ENCODE assay signal across 26 cellular contexts in the genomic region with DNA sequence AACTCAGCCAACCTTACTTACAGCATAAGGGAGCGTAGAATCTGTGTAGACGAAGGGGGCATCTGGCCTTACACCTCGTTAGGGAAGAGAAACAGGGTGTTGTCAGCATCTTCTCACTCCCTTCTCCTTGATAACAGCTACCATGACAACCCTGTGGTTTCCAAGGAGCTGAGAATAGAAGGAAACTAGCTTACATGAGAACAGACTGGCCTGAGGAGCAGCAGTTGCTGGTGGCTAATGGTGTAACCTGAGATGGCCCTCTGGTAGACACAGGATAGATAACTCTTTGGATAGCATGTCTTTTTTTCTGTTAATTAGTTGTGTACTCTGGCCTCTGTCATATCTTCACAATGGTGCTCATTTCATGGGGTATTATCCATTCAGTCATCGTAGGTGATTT. TPM values are rescaled to one million over a fixed set of nuclear protein-coding genes. Genes with fewer than 3 reads are reported as not detected.
DNase-seq lines count a peak whose midpoint lies in the region; ATAC-seq and TF ChIP-seq lines count a peak whose summit lies in the region.
"Had no signal": no experiment of that assay in that cellular context is flagged by ENCODE, and none has a peak within 500 bp of the region (broad histone marks: within the 10 kb centered on the region; RNA-seq: fewer than 3 reads in every experiment).

No MANE protein-coding gene starts in this region.

- H3K4me3 Mint-ChIP-seq in HFFc6 = peak overlapping the region; percentile 34; the same call in 1 of the 2 replicates
- H3K4me3 Mint-ChIP-seq: central memory CD8-positive, alpha-beta T cell; T-helper 17 cell had no signal

- no peaks in the 10 kb centered on the region for H3K9me3 ChIP-seq in SJCRH30 (replicated peaks)
- H3K9me3 ChIP-seq: gastrocnemius medialis, neutrophil, spleen, suprapubic skin had no signal

- H3K4me3 ChIP-seq in SJCRH30 = no peak overlapping the region
- H3K4me3 ChIP-seq: gastrocnemius medialis, PC-9, spleen, suprapubic skin had no signal

- H3K36me3 ChIP-seq in SJCRH30 = no peaks in the 10 kb centered on the region
- H3K36me3 ChIP-seq: gastrocnemius medialis, neutrophil, spleen, suprapubic skin had no signal

- H3K4me1 Mint-ChIP-seq in HFFc6 (ENCODE audit: low read depth) = peaks cover 42% of the 10 kb centered on the region
- H3K4me1 Mint-ChIP-seq: CD4-positive, alpha-beta memory T cell; central memory CD8-positive, alpha-beta T cell; T-helper 17 cell had no signal

- H3K27me3 ChIP-seq in SJCRH30 = no peaks in the 10 kb centered on the region
- H3K27me3 ChIP-seq: gastrocnemius medialis, neutrophil, spleen, suprapubic skin had no signal

- peak; percentile 61 for DNase-seq in DMS 273 (lab: John Stamatoyannopoulos, UW; ENCODE audit: unreplicated experiment)
- peak; percentile 7 for DNase-seq in HFFc6
- peak; percentile 75 for DNase-seq in NCI-H748 (lab: John Stamatoyannopoulos, UW; ENCODE audit: unreplicated experiment)
- peak; percentile 44 for DNase-seq in iris pigment epithelial cell (ENCODE audit: low read depth)
- DNase-seq in SJCRH30 = no peak
- no peak for DNase-seq in left lobe of liver (ENCODE audit: low spot score)
- no peak for DNase-seq in UCSD-AML1 (lab: John Stamatoyannopoulos, UW; ENCODE audit: unreplicated experiment)
- DNase-seq in NCI-H2227 treated with DMSO at 0.1 percent for 48 hours (lab: John Stamatoyannopoulos, UW) = no peak
- DNase-seq: activated CD4-positive, alpha-beta T cell treated with anti-CD3 and anti-CD28 coated beads, Interleukin-2, amount 50 U/mL, for 48 hours; activated naive CD4-positive, alpha-beta T cell; CD4-positive, alpha-beta memory T cell; DND-41; gastrocnemius medialis; left colon; NCI-H1436; NCI-H510A treated with DMSO at 0.1 percent for 48 hours; PC-9; SIG-M5; spleen; stimulated activated CD8-positive, alpha-beta memory T cell treated with anti-CD3 and anti-CD28 coated beads, Interleukin-4, amount 100 ng/mL, for 48 hours; T-helper 17 cell had no signal

- peak overlapping the region; percentile 71 for H3K27ac Mint-ChIP-seq in HFFc6
- H3K27ac Mint-ChIP-seq: CD4-positive, alpha-beta memory T cell; T-helper 17 cell had no signal

- no peaks in the 10 kb centered on the region for H3K36me3 Mint-ChIP-seq in HFFc6 (ENCODE audit: low read depth)
- H3K36me3 Mint-ChIP-seq: CD4-positive, alpha-beta memory T cell had no signal

- no peaks in the 10 kb centered on the region for H3K9me3 Mint-ChIP-seq in HFFc6
- H3K9me3 Mint-ChIP-seq: CD4-positive, alpha-beta memory T cell; central memory CD8-positive, alpha-beta T cell had no signal

- H3K27ac ChIP-seq in SJCRH30 = no peak overlapping the region
- H3K27ac ChIP-seq: gastrocnemius medialis, neutrophil, PC-9, spleen, suprapubic skin, VCaP had no signal

- TF ChIP-seq CTCF in HFFc6 (IDR thresholded peaks at IDR 0.05) = no peak

- H3K27me3 Mint-ChIP-seq in HFFc6 (ENCODE audit: insufficient read depth) = no peaks in the 10 kb centered on the region; the same call in 1 of the 2 replicates
- H3K27me3 Mint-ChIP-seq: central memory CD8-positive, alpha-beta T cell had no signal

- no peaks in the 10 kb centered on the region for H3K4me1 ChIP-seq in SJCRH30
- H3K4me1 ChIP-seq: gastrocnemius medialis, spleen, suprapubic skin had no signal

- ATAC-seq in left lobe of liver = no peak
- ATAC-seq: esophagus mucosa, gastrocnemius medialis, left colon, T-helper 17 cell had no signal

RNA-seq across cellular contexts. Expression of a gene that starts 14.6 kb away (rescaled TPM):
- 1 to 10 TPM in 1 of 6 experiments, under 1 TPM in 5; 0.12 to 1.2 (median 0.50) TPM for total RNA-seq in HFFc6 (2021; fragmentation: NEBNext Ultra II Directional; extraction: Animal tissue kit (Norgen Biotek cat#: 25700))
- not detected in 2 replicates for total RNA-seq in SJCRH30 (2014; rRNA removed; shearing (Covaris generic))
- total RNA-seq in left lobe of liver = 0.81 TPM
- total RNA-seq: CD4-positive, alpha-beta memory T cell; PC-9; T-helper 17 cell had no signal

RNA-seq across cellular contexts. Expression of a gene that starts 40.8 kb away (rescaled TPM):
- total RNA-seq in HFFc6 (2021; fragmentation: NEBNext Ultra II Directional; extraction: Animal tissue kit (Norgen Biotek cat#: 25700)) = under 1 TPM; 0.14 to 0.40 (median 0.25) TPM
- total RNA-seq in SJCRH30 (2014; rRNA removed; shearing (Covaris generic)) = 0.69 and 0.99 TPM in 2 replicates
- total RNA-seq in left lobe of liver = not detected
- total RNA-seq: PC-9 had no signal

Comparison
In these comparisons a context has a peak if more than half of its experiments do, and no peak if none do; other contexts are left out.
1. DNase-seq: peak in DMS 273 (single experiment), HFFc6 (single experiment), NCI-H748 (single experiment) and iris pigment epithelial cell (single experiment); none in SJCRH30 (0 of 2), left lobe of liver (single experiment), UCSD-AML1 (single experiment) and NCI-H2227 treated with DMSO at 0.1 percent for 48 hours (single experiment).